1 cellular context compared by ENCODE assay signal in genomic region chr1:147225193-147225730, GRCh38.
TF ChIP-seq lines count a peak whose summit lies in the region.

FMO5 (minus strand) TSS chr1:147225339; CDS start chr1:147225029, 310 bp downstream.

TF ChIP-seq in K562, 482 proteins besides CTCF, POLR2A, EP300 and RAD21 (continued from another document and continues in another):
- TF ChIP-seq TFAP4 (CRISPR knock-in tag; IDR thresholded peaks at IDR 0.05; ENCODE audit: borderline replicate concordance) (peak; percentile 42; the same call in 1 of the 2 replicates), ZNF639 (CRISPR knock-in tag; conservative IDR thresholded peaks at IDR 0.05 in 1 of 2, IDR thresholded peaks at IDR 0.05 in 1 of 2) (0 out of 4 replicates have a peak, but pooled peaks of 1 of the 2 experiments have one; percentile 24), ZNF12 (CRISPR knock-in tag; IDR thresholded peaks at IDR 0.05) (no peak), ZNF785 (CRISPR knock-in tag; IDR thresholded peaks at IDR 0.05) (no peak), MTF1 (CRISPR knock-in tag; IDR thresholded peaks at IDR 0.05; ENCODE audit: borderline replicate concordance) (no peak), MAFF (IDR thresholded peaks at IDR 0.05; ENCODE audit: low read length) (no peak), ZNF518B (CRISPR knock-in tag; IDR thresholded peaks at IDR 0.05) (no peak), ZC3H11A (IDR thresholded peaks at IDR 0.05; ENCODE audit: low read depth, low read length) (no peak), BRD4 (IDR thresholded peaks at IDR 0.05) (no peak), E2F6 (IDR thresholded peaks at IDR 0.05; ENCODE audit: borderline replicate concordance in 1 of 2, extremely low read depth in 1 of 2, insufficient read depth in 1 of 2, insufficient read length in 1 of 2, low read depth in 1 of 2, low read length in 1 of 2, poor library complexity in 1 of 2, severe bottlenecking in 1 of 2) (peak in 1 of 2 experiments; percentile 40), EHMT2 (IDR thresholded peaks at IDR 0.05) (no peak), POLR3A (IDR thresholded peaks at IDR 0.05; ENCODE audit: borderline replicate concordance, extremely low read depth, insufficient read depth, insufficient read length) (no peak), NRF1 (conservative IDR thresholded peaks at IDR 0.05 in 1 of 2, IDR thresholded peaks at IDR 0.05 in 1 of 2) (peak in 1 of 2 experiments; percentile 37; a peak in 2 of 4 replicates), ZNF75A (CRISPR knock-in tag; IDR thresholded peaks at IDR 0.05) (no peak), L3MBTL2 (IDR thresholded peaks at IDR 0.05) (peak; percentile 44; the same call in 1 of the 2 replicates), ZBTB7A (IDR thresholded peaks at IDR 0.05; ENCODE audit: borderline replicate concordance, control insufficient read depth, low read depth, low read length) (peak; percentile 46; the same call in 1 of the 2 replicates), ZNF184 (CRISPR knock-in tag; IDR thresholded peaks at IDR 0.05) (no peak), PTTG1 (tag; IDR thresholded peaks at IDR 0.05; ENCODE audit: low read depth) (no peak), EGR1 (conservative IDR thresholded peaks at IDR 0.05) (peak; percentile 74), ZNF740 (CRISPR knock-in tag; IDR thresholded peaks at IDR 0.05) (no peak), ZNF740 (tag; IDR thresholded peaks at IDR 0.05) (0 out of 4 replicates have a peak, but pooled peaks of 1 of the 2 experiments have one; percentile 22), ZNF707 (CRISPR knock-in tag; conservative IDR thresholded peaks at IDR 0.05) (no peak), ZNF165 (CRISPR knock-in tag; IDR thresholded peaks at IDR 0.05; ENCODE audit: borderline replicate concordance) (no peak), ZFP36 (IDR thresholded peaks at IDR 0.05; ENCODE audit: low read depth, low read length, partially characterized antibody) (no peak), ZBTB40 (IDR thresholded peaks at IDR 0.05) (peak; percentile 29; the same call in 1 of the 2 replicates), ZBTB40 (CRISPR knock-in tag; IDR thresholded peaks at IDR 0.05) (no peak), DPF2 (IDR thresholded peaks at IDR 0.05) (no peak), CHCHD3 (CRISPR knock-in tag; IDR thresholded peaks at IDR 0.05) (no peak), MYNN (IDR thresholded peaks at IDR 0.05) (no peak), MYNN (CRISPR knock-in tag; IDR thresholded peaks at IDR 0.05) (no peak), TRIM28 (IDR thresholded peaks at IDR 0.05) (no peak)
- TF ChIP-seq, protein P1, sequence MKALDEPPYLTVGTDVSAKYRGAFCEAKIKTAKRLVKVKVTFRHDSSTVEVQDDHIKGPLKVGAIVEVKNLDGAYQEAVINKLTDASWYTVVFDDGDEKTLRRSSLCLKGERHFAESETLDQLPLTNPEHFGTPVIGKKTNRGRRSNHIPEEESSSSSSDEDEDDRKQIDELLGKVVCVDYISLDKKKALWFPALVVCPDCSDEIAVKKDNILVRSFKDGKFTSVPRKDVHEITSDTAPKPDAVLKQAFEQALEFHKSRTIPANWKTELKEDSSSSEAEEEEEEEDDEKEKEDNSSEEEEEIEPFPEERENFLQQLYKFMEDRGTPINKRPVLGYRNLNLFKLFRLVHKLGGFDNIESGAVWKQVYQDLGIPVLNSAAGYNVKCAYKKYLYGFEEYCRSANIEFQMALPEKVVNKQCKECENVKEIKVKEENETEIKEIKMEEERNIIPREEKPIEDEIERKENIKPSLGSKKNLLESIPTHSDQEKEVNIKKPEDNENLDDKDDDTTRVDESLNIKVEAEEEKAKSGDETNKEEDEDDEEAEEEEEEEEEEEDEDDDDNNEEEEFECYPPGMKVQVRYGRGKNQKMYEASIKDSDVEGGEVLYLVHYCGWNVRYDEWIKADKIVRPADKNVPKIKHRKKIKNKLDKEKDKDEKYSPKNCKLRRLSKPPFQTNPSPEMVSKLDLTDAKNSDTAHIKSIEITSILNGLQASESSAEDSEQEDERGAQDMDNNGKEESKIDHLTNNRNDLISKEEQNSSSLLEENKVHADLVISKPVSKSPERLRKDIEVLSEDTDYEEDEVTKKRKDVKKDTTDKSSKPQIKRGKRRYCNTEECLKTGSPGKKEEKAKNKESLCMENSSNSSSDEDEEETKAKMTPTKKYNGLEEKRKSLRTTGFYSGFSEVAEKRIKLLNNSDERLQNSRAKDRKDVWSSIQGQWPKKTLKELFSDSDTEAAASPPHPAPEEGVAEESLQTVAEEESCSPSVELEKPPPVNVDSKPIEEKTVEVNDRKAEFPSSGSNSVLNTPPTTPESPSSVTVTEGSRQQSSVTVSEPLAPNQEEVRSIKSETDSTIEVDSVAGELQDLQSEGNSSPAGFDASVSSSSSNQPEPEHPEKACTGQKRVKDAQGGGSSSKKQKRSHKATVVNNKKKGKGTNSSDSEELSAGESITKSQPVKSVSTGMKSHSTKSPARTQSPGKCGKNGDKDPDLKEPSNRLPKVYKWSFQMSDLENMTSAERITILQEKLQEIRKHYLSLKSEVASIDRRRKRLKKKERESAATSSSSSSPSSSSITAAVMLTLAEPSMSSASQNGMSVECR (CRISPR knock-in tag; IDR thresholded peaks at IDR 0.05): no peak
- TF ChIP-seq, protein P2, sequence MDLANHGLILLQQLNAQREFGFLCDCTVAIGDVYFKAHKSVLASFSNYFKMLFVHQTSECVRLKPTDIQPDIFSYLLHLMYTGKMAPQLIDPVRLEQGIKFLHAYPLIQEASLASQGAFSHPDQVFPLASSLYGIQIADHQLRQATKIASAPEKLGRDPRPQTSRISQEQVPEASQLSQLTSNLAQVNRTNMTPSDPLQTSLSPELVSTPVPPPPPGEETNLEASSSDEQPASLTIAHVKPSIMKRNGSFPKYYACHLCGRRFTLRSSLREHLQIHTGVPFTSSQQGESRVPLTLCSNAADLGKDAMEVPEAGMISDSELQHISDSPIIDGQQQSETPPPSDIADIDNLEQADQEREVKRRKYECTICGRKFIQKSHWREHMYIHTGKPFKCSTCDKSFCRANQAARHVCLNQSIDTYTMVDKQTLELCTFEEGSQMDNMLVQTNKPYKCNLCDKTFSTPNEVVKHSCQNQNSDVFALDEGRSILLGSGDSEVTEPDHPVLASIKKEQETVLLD (IDR thresholded peaks at IDR 0.05): no peak
